17 cellular contexts compared by ENCODE assay signal in genomic region chr10:4503076-4503475, GRCh38.
"Had no signal": no experiment of that assay in that cellular context is flagged by ENCODE, and none has a peak within 500 bp of the region (broad histone marks: within the 10 kb centered on the region; RNA-seq: fewer than 3 reads in every experiment).

No MANE protein-coding gene starts in this region.

- H3K36me3 ChIP-seq: esophagus muscularis mucosa, lower lobe of right lung, right lobe of liver had no signal

- H3K27ac Mint-ChIP-seq: activated CD4-positive, alpha-beta T cell treated with anti-CD3 and anti-CD28 coated beads, Interleukin-2, amount 10 ng/mL, durations not matched to agents 7 days and 5 days; activated T-helper 2 cell treated with anti-CD3 and anti-CD28 coated beads, Interferon-gamma antibody, Interleukin-2, Interleukin-4, amounts not matched to agents 10 μg/mL and 5 μg/mL and 100 μg/mL, durations not matched to agents 14 hours and 24 hours and 36 hours; naive thymus-derived CD8-positive, alpha-beta T cell; T-helper 1 cell treated with Interleukin-12 subunit alpha and Interleukin-12 subunit beta and Interleukin-4 antibody, amounts not matched to agents 30 μg/mL and 1 μg/mL, for 36 hours; type B pancreatic cell had no signal

- H3K4me3 ChIP-seq: esophagus muscularis mucosa, lower lobe of right lung, psoas muscle, right lobe of liver had no signal

- H3K4me1 Mint-ChIP-seq: activated CD4-positive, alpha-beta T cell treated with anti-CD3 and anti-CD28 coated beads, Interleukin-2, amount 10 ng/mL, durations not matched to agents 7 days and 5 days; naive thymus-derived CD8-positive, alpha-beta T cell had no signal

- H3K27me3 Mint-ChIP-seq: type B pancreatic cell had no signal

- H3K27ac ChIP-seq: esophagus muscularis mucosa, lower lobe of right lung, psoas muscle, right lobe of liver had no signal

- H3K9me3 ChIP-seq: esophagus muscularis mucosa, lower lobe of right lung, psoas muscle, right lobe of liver had no signal

- H3K4me1 ChIP-seq: right lobe of liver had no signal

- H3K36me3 Mint-ChIP-seq: naive thymus-derived CD8-positive, alpha-beta T cell; type B pancreatic cell had no signal

- ATAC-seq: left cardiac atrium; lower lobe of right lung; naive thymus-derived CD8-positive, alpha-beta T cell; psoas muscle; right lobe of liver had no signal

- H3K27me3 ChIP-seq: esophagus muscularis mucosa, right lobe of liver had no signal

- H3K4me3 Mint-ChIP-seq: activated CD4-positive, alpha-beta T cell treated with anti-CD3 and anti-CD28 coated beads, Interleukin-2, amount 10 ng/mL, durations not matched to agents 7 days and 5 days; naive thymus-derived CD8-positive, alpha-beta T cell; T-helper 1 cell treated with Interleukin-12 subunit alpha and Interleukin-12 subunit beta and Interleukin-4 antibody, amounts not matched to agents 30 μg/mL and 1 μg/mL, for 36 hours; type B pancreatic cell had no signal

- H3K9me3 Mint-ChIP-seq: activated CD4-positive, alpha-beta T cell treated with anti-CD3 and anti-CD28 coated beads, Interleukin-2, amount 10 ng/mL, durations not matched to agents 7 days and 5 days; activated T-helper 2 cell treated with anti-CD3 and anti-CD28 coated beads, Interferon-gamma antibody, Interleukin-2, Interleukin-4, amounts not matched to agents 10 μg/mL and 5 μg/mL and 100 μg/mL, durations not matched to agents 14 hours and 24 hours and 36 hours; naive thymus-derived CD8-positive, alpha-beta T cell; T-helper 1 cell treated with Interleukin-12 subunit alpha and Interleukin-12 subunit beta and Interleukin-4 antibody, amounts not matched to agents 30 μg/mL and 1 μg/mL, for 36 hours; type B pancreatic cell had no signal

- DNase-seq: activated CD4-positive, alpha-beta T cell treated with anti-CD3 and anti-CD28 coated beads, Interleukin-2, amount 10 ng/mL, durations not matched to agents 7 days and 5 days; activated CD4-positive, CD25-positive, alpha-beta regulatory T cell; activated CD8-positive, alpha-beta memory T cell treated with anti-CD3 and anti-CD28 coated beads for 24 hours; activated naive CD4-positive, alpha-beta T cell treated with anti-CD3 and anti-CD28 coated beads, Interleukin-2, amount 50 U/mL, for 16 hours; hippocampal formation; left cardiac atrium; lower lobe of right lung; naive thymus-derived CD8-positive, alpha-beta T cell; nucleus accumbens; psoas muscle; right lobe of liver; stimulated activated CD4-positive, alpha-beta T cell treated with anti-CD3 and anti-CD28 coated beads, Interleukin-2, amount 100 ng/mL, for 48 hours; stimulated activated naive CD4-positive, alpha-beta T cell treated with Interleukin-2 at 50 U/mL for 16 hours had no signal
